In the genomic region with DNA sequence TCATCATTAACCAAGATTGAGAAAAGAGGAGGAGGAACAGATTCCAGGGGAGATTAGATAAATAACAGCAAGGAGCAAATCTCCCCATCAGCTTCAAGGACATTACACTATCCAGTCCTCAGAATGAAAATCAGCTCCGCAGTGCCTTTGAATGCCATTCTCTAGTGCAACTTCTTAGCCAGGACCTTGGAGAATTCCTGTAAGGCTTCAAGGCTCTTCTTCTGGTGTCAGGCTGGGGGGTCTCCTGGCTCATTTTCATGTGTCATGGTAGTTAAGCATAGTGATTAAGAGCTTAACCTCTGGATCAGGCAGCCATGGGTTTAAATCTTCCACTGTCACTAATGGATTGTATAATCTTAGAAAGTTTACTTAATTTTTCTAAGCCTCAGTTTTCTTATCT, we compare ENCODE assay signal across 22 cellular contexts.
DNase-seq lines count a peak whose midpoint lies in the region.
"Had no signal": no experiment of that assay in that cellular context is flagged by ENCODE, and none has a peak within 500 bp of the region (broad histone marks: within the 10 kb centered on the region; RNA-seq: fewer than 3 reads in every experiment).

No MANE protein-coding gene starts in this region.

- peak; percentile 68 for DNase-seq in NCI-H82 treated with DMSO at 0.1 percent for 48 hours (lab: John Stamatoyannopoulos, UW; ENCODE audit: unreplicated experiment)
- DNase-seq in ecto neural progenitor cell (ENCODE audit: low spot score), result peak; percentile 28
- peak; percentile 47 for DNase-seq in islet precursor cell
- DNase-seq in activated CD4-positive, alpha-beta memory T cell treated with anti-CD3 and anti-CD28 coated beads for 36 hours, result no peak
- DNase-seq in effector memory CD4-positive, alpha-beta T cell, result no peak
- no peak for DNase-seq in activated gamma-delta T cell treated with Interleukin-2 at 50 U/mL for 16 hours
- DNase-seq: 8988T; ACHN; AML-193; BE2C; Calu3; CD4-positive, alpha-beta T cell; CD8-positive, alpha-beta memory T cell; DMS53; DMS79 treated with DMSO at 0.1 percent for 48 hours; GF-D8; GOT3; HFFc6 had no signal

- H3K9me3 ChIP-seq in effector memory CD4-positive, alpha-beta T cell (ENCODE audit: control insufficient read depth, low read length), result no peaks in the 10 kb centered on the region
- H3K9me3 ChIP-seq: A549; BE2C; BLaER1 treated with 17β-estradiol and CSF1 and Interleukin-3, amounts not matched to agents 10 nM and 100 nM; HAP-1 had no signal

- POLR2A ChIA-PET in activated CD4-positive, alpha-beta memory T cell treated with anti-CD3 and anti-CD28 coated beads for 36 hours (lab: Charles Lee), result no interaction called here

- H3K4me3 Mint-ChIP-seq in activated CD4-positive, alpha-beta memory T cell treated with anti-CD3 and anti-CD28 coated beads for 36 hours, result no peak overlapping the region
- H3K4me3 Mint-ChIP-seq: CD14-positive monocyte; CD4-positive, alpha-beta T cell; CD8-positive, alpha-beta memory T cell; HFFc6 had no signal

- intact Hi-C loops in activated CD4-positive, alpha-beta memory T cell treated with anti-CD3 and anti-CD28 coated beads for 36 hours (cut with micrococcal nuclease), result no loop called here

- no peaks in the 10 kb centered on the region for H3K36me3 Mint-ChIP-seq in activated CD4-positive, alpha-beta memory T cell treated with anti-CD3 and anti-CD28 coated beads for 36 hours
- H3K36me3 Mint-ChIP-seq: CD14-positive monocyte; CD8-positive, alpha-beta memory T cell had no signal

- H3K9me3 Mint-ChIP-seq in activated CD4-positive, alpha-beta memory T cell treated with anti-CD3 and anti-CD28 coated beads for 36 hours, result no peaks in the 10 kb centered on the region
- H3K9me3 Mint-ChIP-seq: CD4-positive, alpha-beta T cell had no signal

- no peaks in the 10 kb centered on the region for H3K4me1 Mint-ChIP-seq in activated CD4-positive, alpha-beta memory T cell treated with anti-CD3 and anti-CD28 coated beads for 36 hours (ENCODE audit: low read depth)
- H3K4me1 Mint-ChIP-seq: CD14-positive monocyte; CD8-positive, alpha-beta memory T cell had no signal

- no peaks in the 10 kb centered on the region for H3K27me3 ChIP-seq in effector memory CD4-positive, alpha-beta T cell (replicated peaks; ENCODE audit: control insufficient read depth, insufficient read depth, low read length, poor library complexity, severe bottlenecking)
- H3K27me3 ChIP-seq: BLaER1 treated with 17β-estradiol and CSF1 and Interleukin-3, amounts not matched to agents 10 nM and 100 nM had no signal

- no peak overlapping the region for H3K4me3 ChIP-seq in effector memory CD4-positive, alpha-beta T cell (ENCODE audit: insufficient read depth, low read depth, low read length, poor library complexity, severe bottlenecking)
- H3K4me3 ChIP-seq: A549; BLaER1 treated with 17β-estradiol and CSF1 and Interleukin-3, amounts not matched to agents 10 nM and 100 nM; HAP-1 had no signal

- peaks cover 22% of the 10 kb centered on the region for H3K27me3 Mint-ChIP-seq in activated CD4-positive, alpha-beta memory T cell treated with anti-CD3 and anti-CD28 coated beads for 36 hours

- H3K36me3 ChIP-seq in effector memory CD4-positive, alpha-beta T cell (ENCODE audit: control insufficient read depth, insufficient read depth, low read length), result no peaks in the 10 kb centered on the region
- H3K36me3 ChIP-seq: BE2C; BLaER1 treated with 17β-estradiol and CSF1 and Interleukin-3, amounts not matched to agents 10 nM and 100 nM; HAP-1 had no signal

- CTCF ChIA-PET in activated CD4-positive, alpha-beta memory T cell treated with anti-CD3 and anti-CD28 coated beads for 36 hours (lab: Charles Lee), result no interaction called here

- no peak overlapping the region for H3K27ac ChIP-seq in effector memory CD4-positive, alpha-beta T cell (ENCODE audit: insufficient read depth, low read length, poor library complexity, severe bottlenecking)
- H3K27ac ChIP-seq: A549; BLaER1 treated with 17β-estradiol and CSF1 and Interleukin-3, amounts not matched to agents 10 nM and 100 nM had no signal

- no peak overlapping the region for H3K27ac Mint-ChIP-seq in activated CD4-positive, alpha-beta memory T cell treated with anti-CD3 and anti-CD28 coated beads for 36 hours
- H3K27ac Mint-ChIP-seq: CD14-positive monocyte; CD4-positive, alpha-beta T cell; CD8-positive, alpha-beta memory T cell; HFFc6 had no signal

- no peaks in the 10 kb centered on the region for H3K4me1 ChIP-seq in effector memory CD4-positive, alpha-beta T cell (ENCODE audit: control insufficient read depth, insufficient read depth, low read length, poor library complexity, severe bottlenecking)
- H3K4me1 ChIP-seq: A549; BE2C; BLaER1 treated with 17β-estradiol and CSF1 and Interleukin-3, amounts not matched to agents 10 nM and 100 nM; HAP-1 had no signal

Comparison
In these comparisons a context has a peak if more than half of its experiments do, and no peak if none do; other contexts are left out.
1. DNase-seq: peak in NCI-H82 treated with DMSO at 0.1 percent for 48 hours (single experiment), ecto neural progenitor cell (single experiment) and islet precursor cell (single experiment); none in activated CD4-positive, alpha-beta memory T cell treated with anti-CD3 and anti-CD28 coated beads for 36 hours (single experiment), effector memory CD4-positive, alpha-beta T cell (0 of 3) and activated gamma-delta T cell treated with Interleukin-2 at 50 U/mL for 16 hours (single experiment).